In the genomic region with DNA sequence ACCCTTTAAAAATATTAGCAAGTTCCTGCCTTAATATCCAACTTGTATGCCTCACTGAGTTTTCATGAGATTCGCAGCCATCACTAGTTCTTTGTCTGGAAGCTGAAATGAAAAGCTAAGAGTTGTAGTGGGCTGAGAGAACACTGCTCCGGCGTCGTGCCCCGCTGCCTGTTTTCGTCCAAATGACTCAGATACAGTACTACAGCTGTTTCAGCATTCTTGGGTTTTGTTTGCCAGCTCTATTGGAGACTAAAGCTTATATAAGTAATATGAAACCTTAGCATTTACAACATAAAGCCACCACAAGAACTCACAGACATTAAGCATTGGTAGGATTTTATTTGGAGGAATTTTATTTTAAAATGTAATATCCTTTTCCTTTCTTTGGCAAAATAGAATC, we compare ENCODE assay signal across 12 cellular contexts.
A peak's percentile ranks its signal among the peaks of the same experiment; 100 is the strongest.
DNase-seq lines count a peak whose midpoint lies in the region; ATAC-seq and TF ChIP-seq lines count a peak whose summit lies in the region.
"Had no signal": no experiment of that assay in that cellular context is flagged by ENCODE, and none has a peak within 500 bp of the region (broad histone marks: within the 10 kb centered on the region; RNA-seq: fewer than 3 reads in every experiment).

No MANE protein-coding gene starts in this region.

- H2BK120ac ChIP-seq in neuronal stem cell (ENCODE audit: low read depth, low read length): no peak overlapping the region

- H3K79me1 ChIP-seq in neuronal stem cell (ENCODE audit: low read depth, low read length): peaks cover 2% of the 10 kb centered on the region

- no peak overlapping the region for H3K14ac ChIP-seq in neuronal stem cell (ENCODE audit: low read length)

- H3K4me1 Mint-ChIP-seq in endodermal cell: peaks cover 13% of the 10 kb centered on the region
- peaks cover 3 to 5% of the 10 kb centered on the region in 2 donors for H3K4me1 Mint-ChIP-seq in stimulated activated naive B cell treated with anti-CD40 and anti-IgM and Interleukin-4, amounts not matched to agents 10 μg/mL and 1 μg/mL and 100 μg/mL, for 72 hours

- DNase-seq in AG20443 (ENCODE audit: low spot score) (peak; percentile 61), M059J (ENCODE audit: low read depth) (peak; percentile 63), endodermal cell (no peak), neuronal stem cell (ENCODE audit: low spot score) (no peak), NCI-H1417 treated with DMSO at 0.1 percent for 48 hours (lab: John Stamatoyannopoulos, UW) (no peak)
- DNase-seq in stimulated activated naive B cell treated with anti-CD40 and anti-IgM and Interleukin-4, amounts not matched to agents 10 μg/mL and 1 μg/mL and 100 μg/mL, for 72 hours: no peak
- DNase-seq: activated T-cell treated with anti-CD3 and anti-CD28 coated beads, Interleukin-2, amount 50 U/mL, for 24 hours had no signal

- H3K27me3 ChIP-seq in endodermal cell (ENCODE audit: control insufficient read depth, insufficient read depth, low read length, poor library complexity, severe bottlenecking) (no peaks in the 10 kb centered on the region), neuronal stem cell (ENCODE audit: control insufficient read depth in 3 of 3, insufficient read depth in 3 of 3, low read depth in 1 of 3, low read length in 3 of 3) (no peaks in the 10 kb centered on the region)
- H3K27me3 ChIP-seq: neutrophil had no signal

- H2BK5ac ChIP-seq in neuronal stem cell (ENCODE audit: low read length): no peak overlapping the region

- no peak for ATAC-seq in GM21786 (IDR thresholded peaks at IDR 0.05; ENCODE audit: unreplicated experiment)
- no peak for ATAC-seq in HG03280 (IDR thresholded peaks at IDR 0.05; ENCODE audit: unreplicated experiment)
- no peak for ATAC-seq in stimulated activated naive B cell treated with anti-CD40 and anti-IgM and Interleukin-4, amounts not matched to agents 10 μg/mL and 1 μg/mL and 100 μg/mL, for 72 hours (replicated peaks)

- H3K4ac ChIP-seq in neuronal stem cell (ENCODE audit: low read length): no peak overlapping the region

- peaks cover 4% of the 10 kb centered on the region for H3K9me3 Mint-ChIP-seq in endodermal cell
- peaks cover 0 to 3% of the 10 kb centered on the region in 2 donors for H3K9me3 Mint-ChIP-seq in stimulated activated naive B cell treated with anti-CD40 and anti-IgM and Interleukin-4, amounts not matched to agents 10 μg/mL and 1 μg/mL and 100 μg/mL, for 72 hours

- H2BK12ac ChIP-seq in neuronal stem cell (ENCODE audit: low read length): no peak overlapping the region

- H3K4me3 ChIP-seq in endodermal cell (ENCODE audit: low read length) (no peak overlapping the region), neuronal stem cell (ENCODE audit: low read length in 2 of 2) (no peak overlapping the region)
- H3K4me3 ChIP-seq: thoracic aorta had no signal

- H3K18ac ChIP-seq in neuronal stem cell (ENCODE audit: low read length): peak overlapping the region; percentile 48

- no peak overlapping the region for H3K23ac ChIP-seq in neuronal stem cell (ENCODE audit: low read depth, low read length, poor library complexity)

- no peaks in the 10 kb centered on the region for H3K27me3 Mint-ChIP-seq in endodermal cell (ENCODE audit: insufficient read depth)
- no peaks in the 10 kb centered on the region for H3K27me3 Mint-ChIP-seq in stimulated activated naive B cell treated with anti-CD40 and anti-IgM and Interleukin-4, amounts not matched to agents 10 μg/mL and 1 μg/mL and 100 μg/mL, for 72 hours
- H3K27me3 Mint-ChIP-seq: dendritic cell treated with granulocyte-macrophage colony-stimulating factor and Interleukin-4, amounts not matched to agents 40 ng/mL and 50 ng/mL, for 4 days had no signal

- H2AFZ ChIP-seq in neuronal stem cell (ENCODE audit: low read length): peak overlapping the region; percentile 86

- H3K27ac Mint-ChIP-seq in endodermal cell: no peak overlapping the region
- H3K27ac Mint-ChIP-seq in stimulated activated naive B cell treated with anti-CD40 and anti-IgM and Interleukin-4, amounts not matched to agents 10 μg/mL and 1 μg/mL and 100 μg/mL, for 72 hours: no peak overlapping the region
- H3K27ac Mint-ChIP-seq: activated T-cell treated with anti-CD3 and anti-CD28 coated beads, Interleukin-2, amount 50 U/mL, for 24 hours; dendritic cell treated with granulocyte-macrophage colony-stimulating factor and Interleukin-4, amounts not matched to agents 40 ng/mL and 50 ng/mL, for 4 days had no signal

- H3K9me3 ChIP-seq in endodermal cell (ENCODE audit: control insufficient read depth, low read length): peaks cover 3% of the 10 kb centered on the region
- H3K9me3 ChIP-seq in neuronal stem cell (replicated peaks in 1 of 2; ENCODE audit: control insufficient read depth in 2 of 2, insufficient read depth in 1 of 2, low read depth in 1 of 2, low read length in 2 of 2): no peaks in the 10 kb centered on the region
- H3K9me3 ChIP-seq: neutrophil, thoracic aorta had no signal

- no peak overlapping the region for H2BK15ac ChIP-seq in neuronal stem cell (ENCODE audit: low read length)

- no peaks in the 10 kb centered on the region for H3K36me3 ChIP-seq in endodermal cell (ENCODE audit: control insufficient read depth, insufficient read depth, low read length)
- H3K36me3 ChIP-seq in neuronal stem cell (replicated peaks in 1 of 2; ENCODE audit: control insufficient read depth in 2 of 2, insufficient read depth in 2 of 2, low read length in 2 of 2): no peaks in the 10 kb centered on the region
- H3K36me3 ChIP-seq: neutrophil, thoracic aorta had no signal

- peak overlapping the region; percentile 47 for H3K27ac ChIP-seq in endodermal cell (ENCODE audit: low read depth, low read length)
- no peak overlapping the region for H3K27ac ChIP-seq in neuronal stem cell (replicated peaks; ENCODE audit: low read length)
- H3K27ac ChIP-seq: neutrophil, thoracic aorta had no signal

- H2AK5ac ChIP-seq in neuronal stem cell (ENCODE audit: low read depth, low read length): no peak overlapping the region

- no peak overlapping the region for H3K4me2 ChIP-seq in neuronal stem cell (ENCODE audit: insufficient read depth, low read length, poor library complexity, severe bottlenecking)

- H3K4me3 Mint-ChIP-seq in endodermal cell: no peak overlapping the region
- no peak overlapping the region for H3K4me3 Mint-ChIP-seq in stimulated activated naive B cell treated with anti-CD40 and anti-IgM and Interleukin-4, amounts not matched to agents 10 μg/mL and 1 μg/mL and 100 μg/mL, for 72 hours
- H3K4me3 Mint-ChIP-seq: activated T-cell treated with anti-CD3 and anti-CD28 coated beads, Interleukin-2, amount 50 U/mL, for 24 hours; dendritic cell treated with granulocyte-macrophage colony-stimulating factor and Interleukin-4, amounts not matched to agents 40 ng/mL and 50 ng/mL, for 4 days had no signal

- no peak for TF ChIP-seq CTCF in endodermal cell (conservative IDR thresholded peaks at IDR 0.05)

- 40 to 52% methylated on average over 1 to 6 of the region's 6 CpGs for WGBS in endodermal cell (ENCODE audit: insufficient coverage in 1 of 2, insufficient read length in 1 of 2), 2 experiments
- no CpG with 5 or more reads among the region's 6 CpGs for WGBS in neuronal stem cell (ENCODE audit: extremely low coverage in 2 of 2, insufficient read length in 2 of 2, insufficient replicate concordance in 1 of 2), 2 donors

- H3K9ac ChIP-seq in endodermal cell (ENCODE audit: extremely low read depth, low read length, poor library complexity, severe bottlenecking) (no peak overlapping the region), neuronal stem cell (ENCODE audit: low read depth, low read length, poor library complexity) (no peak overlapping the region)

- no peak overlapping the region for H4K91ac ChIP-seq in neuronal stem cell (ENCODE audit: low read depth, low read length, poor library complexity)

- H3K4me1 ChIP-seq in endodermal cell (ENCODE audit: control insufficient read depth, insufficient read depth, low read length) (no peaks in the 10 kb centered on the region), neuronal stem cell (ENCODE audit: control insufficient read depth in 2 of 2, insufficient read depth in 1 of 2, low read depth in 1 of 2, low read length in 2 of 2) (peaks cover 0 to 3% of the 10 kb centered on the region in 2 donors)

- H4K8ac ChIP-seq in neuronal stem cell (ENCODE audit: low read depth, low read length): no peak overlapping the region

- no peaks in the 10 kb centered on the region for H3K36me3 Mint-ChIP-seq in endodermal cell (ENCODE audit: low read depth)
- H3K36me3 Mint-ChIP-seq in stimulated activated naive B cell treated with anti-CD40 and anti-IgM and Interleukin-4, amounts not matched to agents 10 μg/mL and 1 μg/mL and 100 μg/mL, for 72 hours: peaks cover 0 to 4% of the 10 kb centered on the region in 2 donors

Comparison
In these comparisons a context has a peak if more than half of its experiments do, and no peak if none do; other contexts are left out.
1. DNase-seq: peak in AG20443 (single experiment) and M059J (single experiment); none in endodermal cell (single experiment), neuronal stem cell (single experiment), NCI-H1417 treated with DMSO at 0.1 percent for 48 hours (single experiment) and stimulated activated naive B cell treated with anti-CD40 and anti-IgM and Interleukin-4, amounts not matched to agents 10 μg/mL and 1 μg/mL and 100 μg/mL, for 72 hours (single experiment).